ENCODE assay signal across 1 cellular context in the genomic region with DNA sequence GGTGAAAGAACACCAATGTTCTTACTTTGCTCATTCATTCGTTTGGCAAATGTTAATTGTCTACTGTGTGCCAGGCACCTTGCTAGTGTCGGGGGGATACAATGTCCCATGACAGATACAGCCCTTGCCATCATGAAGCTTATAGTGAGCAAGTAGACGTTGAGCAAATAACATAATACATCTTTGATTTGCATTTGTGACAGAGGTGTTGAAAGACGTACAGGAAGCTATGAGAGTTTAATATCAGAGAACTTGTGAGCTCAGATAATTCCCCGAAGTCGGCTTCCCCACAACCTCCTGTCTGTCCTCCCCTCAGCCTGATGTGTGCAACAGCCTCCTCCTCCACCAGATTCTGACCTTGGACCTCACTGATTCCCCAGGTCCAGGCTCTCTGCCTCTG.
A peak's percentile ranks its signal among the peaks of the same experiment; 100 is the strongest.
TF ChIP-seq lines count a peak whose summit lies in the region.

No MANE protein-coding gene starts in this region.

TF ChIP-seq in HepG2, 621 proteins besides CTCF, POLR2A, EP300 and RAD21:
- TF ChIP-seq ZNF263 (CRISPR knock-in tag; IDR thresholded peaks at IDR 0.05): peak; percentile 40; the same call in 1 of the 2 replicates
- TF ChIP-seq ZNF3 (CRISPR knock-in tag; IDR thresholded peaks at IDR 0.05): no peak
